ENCODE assay signal across 20 cellular contexts in genomic region chr9:100341889-100342288, GRCh38. TPM values are rescaled to one million over a fixed set of nuclear protein-coding genes. Genes with fewer than 3 reads are reported as not detected.
DNase-seq lines count a peak whose midpoint lies in the region; ATAC-seq and TF ChIP-seq lines count a peak whose summit lies in the region.
"Had no signal": no experiment of that assay in that cellular context is flagged by ENCODE, and none has a peak within 500 bp of the region (broad histone marks: within the 10 kb centered on the region; RNA-seq: fewer than 3 reads in every experiment).

No MANE protein-coding gene starts in this region.

- H3K36me3 Mint-ChIP-seq in stimulated activated naive CD8-positive, alpha-beta T cell treated with anti-CD3 and anti-CD28 coated beads, Interleukin-15, Interleukin-2, amounts not matched to agents 100 ng/mL and 50 ng/mL, for 24 hours (ENCODE audit: low read depth), result peaks cover 77% of the 10 kb centered on the region
- peaks cover 15% of the 10 kb centered on the region for H3K36me3 Mint-ChIP-seq in endothelial cell (ENCODE audit: low read depth, unreplicated experiment)
- peaks cover 44% of the 10 kb centered on the region for H3K36me3 Mint-ChIP-seq in type B pancreatic cell

- H3K4me2 ChIP-seq in OCI-LY1 (ENCODE audit: low read length), result no peak overlapping the region; the same call in 1 of the 2 replicates

- peak overlapping the region; percentile 7 for H3K27ac Mint-ChIP-seq in stimulated activated naive CD8-positive, alpha-beta T cell treated with anti-CD3 and anti-CD28 coated beads, Interleukin-15, Interleukin-2, amounts not matched to agents 100 ng/mL and 50 ng/mL, for 24 hours
- H3K27ac Mint-ChIP-seq in stimulated activated naive CD8-positive, alpha-beta T cell treated with anti-CD3 and anti-CD28 coated beads, Interleukin-15, amount 100 ng/mL, for 72 hours, result peak overlapping the region in 1 of 2 donors; percentile 80
- H3K27ac Mint-ChIP-seq in endothelial cell (ENCODE audit: unreplicated experiment) (peak overlapping the region; percentile 68), type B pancreatic cell (peak overlapping the region; percentile 5)
- H3K27ac Mint-ChIP-seq: CD4-positive, alpha-beta T cell had no signal

- TF ChIP-seq CTCF in OCI-LY1 (IDR thresholded peaks at IDR 0.05; ENCODE audit: low read length), result no peak
- no peak for TF ChIP-seq CTCF in endothelial cell (IDR thresholded peaks at IDR 0.05; ENCODE audit: unreplicated experiment)
- no peak for TF ChIP-seq CTCF in type B pancreatic cell (conservative IDR thresholded peaks at IDR 0.05)

- ATAC-seq in stimulated activated naive CD8-positive, alpha-beta T cell treated with anti-CD3 and anti-CD28 coated beads, Interleukin-15, amount 100 ng/mL, for 72 hours, result no peak
- no peak for ATAC-seq in GM18502 (IDR thresholded peaks at IDR 0.05; ENCODE audit: poor library complexity, unreplicated experiment)

- peak overlapping the region; percentile 44 for H3K27ac ChIP-seq in OCI-LY1 (ENCODE audit: low read depth, low read length, poor library complexity, severe bottlenecking)

- H2AFZ ChIP-seq in OCI-LY1 (ENCODE audit: low read length), result no peak overlapping the region

- no peak overlapping the region for H3K4me3 ChIP-seq in OCI-LY1 (ENCODE audit: low read depth, low read length, poor library complexity, severe bottlenecking)

- H3K9me3 ChIP-seq in OCI-LY1 (ENCODE audit: low read length), result no peaks in the 10 kb centered on the region

- H3K27me3 Mint-ChIP-seq in stimulated activated naive CD8-positive, alpha-beta T cell treated with anti-CD3 and anti-CD28 coated beads, Interleukin-15, Interleukin-2, amounts not matched to agents 100 ng/mL and 50 ng/mL, for 24 hours, result no peaks in the 10 kb centered on the region
- no peaks in the 10 kb centered on the region for H3K27me3 Mint-ChIP-seq in stimulated activated naive CD8-positive, alpha-beta T cell treated with anti-CD3 and anti-CD28 coated beads, Interleukin-15, amount 100 ng/mL, for 72 hours
- H3K27me3 Mint-ChIP-seq in endothelial cell (ENCODE audit: unreplicated experiment), result peaks cover 8% of the 10 kb centered on the region
- H3K27me3 Mint-ChIP-seq in type B pancreatic cell, result no peaks in the 10 kb centered on the region
- H3K27me3 Mint-ChIP-seq: CD4-positive, alpha-beta T cell had no signal

- no peaks in the 10 kb centered on the region for H4K20me1 ChIP-seq in OCI-LY1 (ENCODE audit: insufficient read depth, low read length)

- H3K4me1 ChIP-seq in OCI-LY1 (ENCODE audit: insufficient read depth, low read length, severe bottlenecking), result peaks cover 23% of the 10 kb centered on the region

- no peaks in the 10 kb centered on the region for H3K9me2 ChIP-seq in OCI-LY1 (ENCODE audit: low read depth, low read length)

- H3K4me3 Mint-ChIP-seq in stimulated activated naive CD8-positive, alpha-beta T cell treated with anti-CD3 and anti-CD28 coated beads, Interleukin-15, Interleukin-2, amounts not matched to agents 100 ng/mL and 50 ng/mL, for 24 hours, result no peak overlapping the region
- H3K4me3 Mint-ChIP-seq in stimulated activated naive CD8-positive, alpha-beta T cell treated with anti-CD3 and anti-CD28 coated beads, Interleukin-15, amount 100 ng/mL, for 72 hours, result no peak overlapping the region
- H3K4me3 Mint-ChIP-seq in endothelial cell (ENCODE audit: unreplicated experiment) (peak overlapping the region; percentile 26), type B pancreatic cell (no peak overlapping the region)
- H3K4me3 Mint-ChIP-seq: CD4-positive, alpha-beta T cell had no signal

- peaks cover 88% of the 10 kb centered on the region for H3K36me3 ChIP-seq in OCI-LY1 (ENCODE audit: insufficient read depth, low read length)

- no peaks in the 10 kb centered on the region for H3K9me3 Mint-ChIP-seq in stimulated activated naive CD8-positive, alpha-beta T cell treated with anti-CD3 and anti-CD28 coated beads, Interleukin-15, Interleukin-2, amounts not matched to agents 100 ng/mL and 50 ng/mL, for 24 hours
- no peaks in the 10 kb centered on the region for H3K9me3 Mint-ChIP-seq in stimulated activated naive CD8-positive, alpha-beta T cell treated with anti-CD3 and anti-CD28 coated beads, Interleukin-15, amount 100 ng/mL, for 72 hours
- H3K9me3 Mint-ChIP-seq in endothelial cell (ENCODE audit: unreplicated experiment) (no peaks in the 10 kb centered on the region), type B pancreatic cell (no peaks in the 10 kb centered on the region)
- H3K9me3 Mint-ChIP-seq: CD4-positive, alpha-beta T cell had no signal

- H3F3A ChIP-seq in OCI-LY1 (ENCODE audit: insufficient read depth, low read length), result no peaks in the 10 kb centered on the region

- H3K79me2 ChIP-seq in OCI-LY1 (ENCODE audit: insufficient read depth, low read length), result peaks cover 73% of the 10 kb centered on the region

- H3K27me3 ChIP-seq in OCI-LY1 (ENCODE audit: insufficient read depth, low read length), result no peaks in the 10 kb centered on the region

- DNase-seq in stimulated activated naive CD8-positive, alpha-beta T cell treated with anti-CD3 and anti-CD28 coated beads, Interleukin-15, amount 100 ng/mL, for 72 hours, result no peak
- DNase-seq in endothelial cell (ENCODE audit: low spot score), result no peak
- no peak for DNase-seq in type B pancreatic cell (ENCODE audit: extremely low spot score, unreplicated experiment)
- no peak for DNase-seq in stimulated activated CD4-positive, alpha-beta T cell treated with anti-CD3 and anti-CD28 coated beads, Interleukin-4, amount 100 ng/mL, for 4 hours
- no peak for DNase-seq in NCI-H146 treated with DMSO at 0.1 percent for 48 hours (lab: John Stamatoyannopoulos, UW; ENCODE audit: unreplicated experiment)
- DNase-seq: CD4-positive, alpha-beta T cell; COR-L47; DMS 273 treated with DMSO at 0.1 percent for 48 hours; DMS79 treated with DMSO at 0.1 percent for 48 hours; NCI-H1092; NCI-H1436 treated with DMSO at 0.1 percent for 48 hours; NCI-H2029; NCI-H345; NCI-H524 treated with DMSO at 0.1 percent for 48 hours; NCI-H82; OCI-M1; Right ventricle myocardium superior had no signal

- H3K4me1 Mint-ChIP-seq in stimulated activated naive CD8-positive, alpha-beta T cell treated with anti-CD3 and anti-CD28 coated beads, Interleukin-15, Interleukin-2, amounts not matched to agents 100 ng/mL and 50 ng/mL, for 24 hours (ENCODE audit: low read depth), result peaks cover 23% of the 10 kb centered on the region
- peaks cover 25% of the 10 kb centered on the region for H3K4me1 Mint-ChIP-seq in stimulated activated naive CD8-positive, alpha-beta T cell treated with anti-CD3 and anti-CD28 coated beads, Interleukin-15, amount 100 ng/mL, for 72 hours
- H3K4me1 Mint-ChIP-seq in endothelial cell (ENCODE audit: unreplicated experiment), result peaks cover 50% of the 10 kb centered on the region
- H3K4me1 Mint-ChIP-seq in type B pancreatic cell (ENCODE audit: unreplicated experiment), result peaks cover 4% of the 10 kb centered on the region

- no peak overlapping the region for H3K9ac ChIP-seq in OCI-LY1 (ENCODE audit: low read length)

RNA-seq across cellular contexts. Expression of gene TEX10, which starts 10.9 kb away (rescaled TPM):
- 43.5 TPM for total RNA-seq in endothelial cell (ENCODE audit: unreplicated experiment)
- total RNA-seq in type B pancreatic cell (ENCODE audit: low replicate concordance), result 34.2 and 41.9 TPM in 2 replicates
